Comparison of ENCODE assay signal across 15 cellular contexts in genomic region chr15:52280326-52281084, GRCh38.
"Had no signal": no experiment of that assay in that cellular context is flagged by ENCODE, and none has a peak within 500 bp of the region (broad histone marks: within the 10 kb centered on the region; RNA-seq: fewer than 3 reads in every experiment).

No MANE protein-coding gene starts in this region.

- DNase-seq: activated CD4-positive, alpha-beta T cell treated with anti-CD3 and anti-CD28 coated beads for 1 hour; central memory CD4-positive, alpha-beta T cell; colonic mucosa; hypothalamus; mesendoderm; naive thymus-derived CD4-positive, alpha-beta T cell; nucleus accumbens; psoas muscle; stimulated activated CD4-positive, alpha-beta T cell treated with anti-CD3 and anti-CD28 coated beads, Interleukin-4, amount 100 ng/mL, for 24 hours; T-helper 2 cell had no signal

- H3K4me3 Mint-ChIP-seq: activated naive CD8-positive, alpha-beta T cell; naive thymus-derived CD4-positive, alpha-beta T cell; stimulated activated memory B cell treated with anti-CD40 and anti-IgM and Interleukin-4, amounts not matched to agents 10 μg/mL and 1 μg/mL and 100 μg/mL, for 72 hours had no signal

- H3K36me3 Mint-ChIP-seq: activated naive CD8-positive, alpha-beta T cell; naive thymus-derived CD4-positive, alpha-beta T cell; stimulated activated memory B cell treated with anti-CD40 and anti-IgM and Interleukin-4, amounts not matched to agents 10 μg/mL and 1 μg/mL and 100 μg/mL, for 72 hours had no signal

- H3K27me3 ChIP-seq: colonic mucosa had no signal

- H3K4me3 ChIP-seq: colonic mucosa, psoas muscle, smooth muscle cell had no signal

- H3K4me1 Mint-ChIP-seq: stimulated activated memory B cell treated with anti-CD40 and anti-IgM and Interleukin-4, amounts not matched to agents 10 μg/mL and 1 μg/mL and 100 μg/mL, for 72 hours had no signal

- ATAC-seq: naive thymus-derived CD4-positive, alpha-beta T cell; sciatic nerve; stimulated activated memory B cell treated with anti-CD40 and anti-IgM and Interleukin-4, amounts not matched to agents 10 μg/mL and 1 μg/mL and 100 μg/mL, for 72 hours had no signal

- H3K27ac ChIP-seq: colonic mucosa, psoas muscle, VCaP had no signal

- H3K4me1 ChIP-seq: colonic mucosa, psoas muscle had no signal

- H3K9me3 ChIP-seq: colonic mucosa, psoas muscle had no signal

- H3K36me3 ChIP-seq: colonic mucosa had no signal

- H3K27ac Mint-ChIP-seq: activated naive CD8-positive, alpha-beta T cell; stimulated activated memory B cell treated with anti-CD40 and anti-IgM and Interleukin-4, amounts not matched to agents 10 μg/mL and 1 μg/mL and 100 μg/mL, for 72 hours had no signal

- H3K9me3 Mint-ChIP-seq: naive thymus-derived CD4-positive, alpha-beta T cell; stimulated activated memory B cell treated with anti-CD40 and anti-IgM and Interleukin-4, amounts not matched to agents 10 μg/mL and 1 μg/mL and 100 μg/mL, for 72 hours had no signal
